In the genomic region with DNA sequence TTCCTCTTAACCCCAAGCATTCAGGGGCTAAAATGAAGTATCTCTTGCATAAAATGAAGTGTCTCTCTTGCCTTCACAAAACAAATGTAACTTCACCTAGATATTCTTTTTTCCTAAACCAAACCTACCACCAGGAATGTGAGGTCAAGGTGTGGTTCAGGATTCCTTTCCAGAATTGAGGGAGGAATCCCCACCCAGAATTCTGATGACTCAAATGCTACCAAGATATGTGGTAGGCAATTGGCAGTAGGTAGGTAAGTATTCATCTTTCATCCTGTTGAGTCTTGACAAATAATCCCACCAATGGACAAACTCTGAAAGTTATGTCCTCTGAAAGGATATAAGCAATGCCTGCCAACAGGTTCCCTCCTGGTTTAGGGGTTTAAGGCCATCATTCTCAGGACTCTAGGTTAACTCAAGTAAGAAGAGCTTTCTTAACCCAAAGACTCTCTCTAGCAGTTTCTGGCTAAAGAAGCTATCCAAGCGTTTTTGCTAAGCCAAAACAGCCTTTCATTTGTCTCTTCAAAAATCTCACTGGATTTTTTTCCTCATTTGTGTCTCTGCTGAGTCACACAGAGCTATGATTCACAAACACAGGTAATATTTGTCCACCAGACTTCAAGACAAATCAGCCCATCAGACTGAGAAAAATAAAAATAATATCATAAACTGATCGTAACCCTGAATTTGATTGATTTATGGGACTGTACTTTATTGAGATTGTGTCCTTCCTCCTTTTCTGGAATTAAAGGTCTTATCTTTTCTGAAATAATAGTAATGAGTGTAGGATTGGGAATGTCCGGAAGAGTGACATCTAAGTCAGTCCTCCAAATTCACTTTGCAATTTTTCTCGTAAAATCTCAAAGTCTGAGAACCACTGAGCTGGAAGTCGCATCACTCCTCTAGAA, we compare ENCODE assay signal across 23 cellular contexts. TPM values are rescaled to one million over a fixed set of nuclear protein-coding genes. Genes with fewer than 3 reads are reported as not detected.
A peak's percentile ranks its signal among the peaks of the same experiment; 100 is the strongest.
DNase-seq lines count a peak whose midpoint lies in the region; ATAC-seq and TF ChIP-seq lines count a peak whose summit lies in the region.
"Had no signal": no experiment of that assay in that cellular context is flagged by ENCODE, and none has a peak within 500 bp of the region (broad histone marks: within the 10 kb centered on the region; RNA-seq: fewer than 3 reads in every experiment).

No MANE protein-coding gene starts in this region.

- H3K27me3 ChIP-seq in Caco-2 (replicated peaks; ENCODE audit: control insufficient read depth, insufficient read depth, low read length) (no peaks in the 10 kb centered on the region), PC-9 (ENCODE audit: insufficient read depth, low read depth) (no peaks in the 10 kb centered on the region), upper lobe of right lung (no peaks in the 10 kb centered on the region)
- H3K27me3 ChIP-seq: BE2C, brain microvascular endothelial cell, tibial nerve had no signal

- H3K4me2 ChIP-seq in PC-9, result peak overlapping the region; percentile 75

- BruUV-seq in Caco-2 (replicated peaks; lab: Mats Ljungman, UMichigan) (no TSS peak), PC-9 (replicated peaks; lab: Mats Ljungman, UMichigan) (TSS peak; percentile 46)

- H3K27ac Mint-ChIP-seq in Caco-2 (ENCODE audit: unreplicated experiment), result peak overlapping the region; percentile 59

- H3F3A ChIP-seq in PC-9 (ENCODE audit: insufficient read depth, low read depth), result peaks cover 59% of the 10 kb centered on the region

- TF ChIP-seq CTCF in Caco-2 (IDR thresholded peaks at IDR 0.05; ENCODE audit: insufficient read depth in 1 of 2, low read depth in 1 of 2, low read length in 1 of 2, severe bottlenecking in 1 of 2, unreplicated experiment in 1 of 2), result no peak
- TF ChIP-seq CTCF in PC-9 (conservative IDR thresholded peaks at IDR 0.05), result no peak
- TF ChIP-seq CTCF in epithelial cell of esophagus (IDR thresholded peaks at IDR 0.05; ENCODE audit: insufficient read depth, low read depth, low read length, missing control alignments), result no peak
- no peak for TF ChIP-seq CTCF in upper lobe of right lung (IDR thresholded peaks at IDR 0.05)

- H2AFZ ChIP-seq in PC-9, result no peak overlapping the region

- CTCF ChIA-PET in Caco-2 (lab: Charles Lee), result no interaction called here
- CTCF ChIA-PET in PC-9 (lab: Charles Lee), result no interaction called here

- POLR2A ChIA-PET in Caco-2 (lab: Charles Lee) (no interaction called here), PC-9 (lab: Charles Lee; ENCODE audit: unreplicated experiment) (interaction anchor here (0.5 to 2.1 kb wide), 4 partner anchors 10 to 338 kb away, joined by 4 to 23 read pairs (median 14); a partner anchor contains a TSS)

- H3K4me1 ChIP-seq in Caco-2, result peaks cover 55% of the 10 kb centered on the region
- peaks cover 63% of the 10 kb centered on the region for H3K4me1 ChIP-seq in PC-9 (replicated peaks; ENCODE audit: insufficient read depth)
- H3K4me1 ChIP-seq in upper lobe of right lung, result no peaks in the 10 kb centered on the region
- H3K4me1 ChIP-seq: BE2C had no signal

- no peak overlapping the region for H3K4me3 Mint-ChIP-seq in Caco-2 (ENCODE audit: unreplicated experiment)

- H3K27ac ChIP-seq in PC-9 (peak overlapping the region; percentile 98), upper lobe of right lung (no peak overlapping the region)
- H3K27ac ChIP-seq: brain microvascular endothelial cell, tibial nerve had no signal

- no peaks in the 10 kb centered on the region for H3K27me3 Mint-ChIP-seq in Caco-2 (ENCODE audit: insufficient read depth, unreplicated experiment)

- H3K79me2 ChIP-seq in PC-9 (ENCODE audit: low read depth), result no peaks in the 10 kb centered on the region

- intact Hi-C loops in Caco-2 (cut with micrococcal nuclease; ENCODE audit: unreplicated experiment), result loop anchor here (5.0 kb wide), 1 partner anchor 39 kb away; a partner anchor contains a TSS
- intact Hi-C loops in PC-9 (cut with micrococcal nuclease; ENCODE audit: unreplicated experiment), result loop anchor here (2.0 to 10.0 kb wide), 5 partner anchors 39 to 629 kb away; a partner anchor contains a TSS
- intact Hi-C loops in upper lobe of right lung (cut with DNase I), result no loop called here

- ATAC-seq in HG03469 (IDR thresholded peaks at IDR 0.05; ENCODE audit: unreplicated experiment) (no peak), upper lobe of right lung (no peak)
- ATAC-seq: sciatic nerve; stimulated activated naive CD8-positive, alpha-beta T cell treated with anti-CD3 and anti-CD28 coated beads, Interleukin-15, Interleukin-2, amounts not matched to agents 100 U/mL and 50 U/mL, for 24 hours had no signal

- H3K4me1 Mint-ChIP-seq in Caco-2 (ENCODE audit: low read depth, unreplicated experiment), result peaks cover 23% of the 10 kb centered on the region

- H3K9me3 ChIP-seq in Caco-2, result no peaks in the 10 kb centered on the region
- peaks cover 4% of the 10 kb centered on the region; the same call in 1 of the 2 replicates for H3K9me3 ChIP-seq in PC-9 (ENCODE audit: insufficient read depth, low read depth)
- H3K9me3 ChIP-seq in upper lobe of right lung, result no peaks in the 10 kb centered on the region
- H3K9me3 ChIP-seq: BE2C, tibial nerve had no signal

- no peaks in the 10 kb centered on the region for H4K20me1 ChIP-seq in PC-9 (ENCODE audit: insufficient read depth)

- peaks cover 6% of the 10 kb centered on the region for H3K36me3 Mint-ChIP-seq in Caco-2 (ENCODE audit: insufficient read depth, unreplicated experiment)

- DNase-seq in Caco-2 (no peak), PC-9 (peak; percentile 66 to 97), epithelial cell of esophagus (ENCODE audit: low read depth) (peak; percentile 84), renal cortical epithelial cell (ENCODE audit: low read depth) (peak; percentile 58), NOMO-1 treated with DMSO at 0.1 percent for 48 hours (lab: John Stamatoyannopoulos, UW; ENCODE audit: unreplicated experiment) (no peak), upper lobe of right lung (no peak), NCI-H1048 (lab: John Stamatoyannopoulos, UW) (no peak)
- DNase-seq: activated CD8-positive, alpha-beta memory T cell treated with anti-CD3 and anti-CD28 coated beads for 24 hours; activated naive CD4-positive, alpha-beta T cell; activated T-cell treated with anti-CD3 and anti-CD28 coated beads, Interleukin-2, amount 50 U/mL, for 1 hour; BE2C; brain microvascular endothelial cell; effector CD4-positive, alpha-beta T cell; Kasumi-1; NCI-H1092 treated with DMSO at 0.1 percent for 48 hours; NCI-H2081; NCI-H446 treated with DMSO at 0.1 percent for 48 hours; stimulated activated CD4-positive, alpha-beta T cell treated with anti-CD3 and anti-CD28 coated beads, Interleukin-15, amount 100 ng/mL, for 24 hours; stimulated activated naive CD8-positive, alpha-beta T cell treated with anti-CD3 and anti-CD28 coated beads, Interleukin-15, Interleukin-2, amounts not matched to agents 100 U/mL and 50 U/mL, for 24 hours; T-helper 2 cell had no signal

- H3K36me3 ChIP-seq in Caco-2 (ENCODE audit: control insufficient read depth, insufficient read depth, low read length) (no peaks in the 10 kb centered on the region), PC-9 (ENCODE audit: low read depth) (peaks cover 10% of the 10 kb centered on the region; the same call in 1 of the 2 replicates), upper lobe of right lung (no peaks in the 10 kb centered on the region)
- H3K36me3 ChIP-seq: BE2C, brain microvascular endothelial cell had no signal

- H3K4me3 ChIP-seq in Caco-2 (ENCODE audit: low read depth, low read length) (no peak overlapping the region), PC-9 (peak overlapping the region; percentile 26; the same call in 1 of the 2 replicates), epithelial cell of esophagus (ENCODE audit: low read length) (no peak overlapping the region), upper lobe of right lung (no peak overlapping the region)
- H3K4me3 ChIP-seq: tibial nerve had no signal

- no peaks in the 10 kb centered on the region for H3K9me3 Mint-ChIP-seq in Caco-2 (ENCODE audit: unreplicated experiment)

- no peaks in the 10 kb centered on the region for H3K9me2 ChIP-seq in PC-9 (ENCODE audit: insufficient read depth)

RNA-seq across cellular contexts. Expression of a gene that starts 26.0 kb away (rescaled TPM):
- 12.4 and 16.2 TPM in 2 replicates for total RNA-seq in Caco-2 (2022)
- total RNA-seq in PC-9 (2021), result 213 and 243 TPM in 2 replicates
- 71.0 and 323 TPM in 2 replicates for total RNA-seq in renal cortical epithelial cell
- total RNA-seq in upper lobe of right lung, result 20.1 TPM

RNA-seq across cellular contexts. Expression of a gene that starts 38.6 kb away (rescaled TPM):
- total RNA-seq in Caco-2 (2022), result not detected in 2 replicates
- total RNA-seq in PC-9 (2021), result 16.2 and 19.9 TPM in 2 replicates
- 0.94 and 4.0 TPM in 2 replicates for total RNA-seq in renal cortical epithelial cell
- total RNA-seq in upper lobe of right lung, result 1.4 TPM

RNA-seq across cellular contexts. Expression of a gene that starts 41.4 kb away (rescaled TPM):
- total RNA-seq in Caco-2 (2022) (19.4 and 27.0 TPM in 2 replicates), PC-9 (2021) (65.9 and 66.1 TPM in 2 replicates), renal cortical epithelial cell (50.3 and 67.9 TPM in 2 replicates), upper lobe of right lung (11.6 TPM)

Comparison
In these comparisons a context has a peak if more than half of its experiments do, and no peak if none do; other contexts are left out.
1. DNase-seq: peak in PC-9 (2 of 2), epithelial cell of esophagus (single experiment) and renal cortical epithelial cell (single experiment); none in Caco-2 (0 of 2), NOMO-1 treated with DMSO at 0.1 percent for 48 hours (single experiment), upper lobe of right lung (single experiment) and NCI-H1048 (single experiment).